Comparison of ENCODE assay signal across 16 cellular contexts in the genomic region with DNA sequence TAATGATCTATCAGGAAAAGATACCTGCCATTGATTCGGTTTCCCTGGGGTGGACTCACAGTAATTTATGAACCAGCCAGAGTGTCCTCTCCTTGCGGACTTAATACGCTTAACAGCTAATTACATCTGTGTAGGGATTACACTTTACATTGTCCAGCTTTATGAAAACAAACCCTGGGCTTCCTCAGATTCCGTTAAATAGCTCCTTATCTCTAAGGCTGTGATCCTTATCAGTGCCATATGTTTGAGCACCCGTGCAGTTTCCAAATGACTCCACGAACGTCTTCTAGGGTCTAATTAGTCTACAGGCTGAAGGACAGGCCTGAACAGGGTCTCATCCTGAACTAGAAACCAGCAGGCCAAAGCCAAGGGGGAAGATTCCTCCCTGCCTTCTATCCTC. TPM values are rescaled to one million over a fixed set of nuclear protein-coding genes. Genes with fewer than 3 reads are reported as not detected.
"Had no signal": no experiment of that assay in that cellular context is flagged by ENCODE, and none has a peak within 500 bp of the region (broad histone marks: within the 10 kb centered on the region; RNA-seq: fewer than 3 reads in every experiment).

No MANE protein-coding gene starts in this region.

- H3K4me3 ChIP-seq: ascending aorta, cardiac muscle cell had no signal

- ATAC-seq: activated CD8-positive, alpha-beta memory T cell treated with anti-CD3 and anti-CD28 coated beads, Interleukin-2, amount 10 ng/mL, durations not matched to agents 7 days and 5 days; activated naive CD8-positive, alpha-beta T cell treated with anti-CD3 and anti-CD28 coated beads, Interleukin-2, amount 50 U/mL, for 24 hours had no signal

- DNase-seq: activated CD4-positive, alpha-beta memory T cell treated with anti-CD3 and anti-CD28 coated beads for 36 hours; activated CD8-positive, alpha-beta memory T cell treated with anti-CD3 and anti-CD28 coated beads, Interleukin-2, amount 10 ng/mL, durations not matched to agents 7 days and 5 days; activated naive CD4-positive, alpha-beta T cell treated with anti-CD3 and anti-CD28 coated beads for 36 hours; activated naive CD8-positive, alpha-beta T cell treated with anti-CD3 and anti-CD28 coated beads, Interleukin-2, amount 50 U/mL, for 24 hours; activated T-cell treated with anti-CD3 and anti-CD28 coated beads, Interleukin-2, amount 50 U/mL, for 1 hour; stimulated activated CD4-positive, alpha-beta T cell treated with anti-CD3 and anti-CD28 coated beads, Interleukin-15, amount 100 ng/mL, for 24 hours; stimulated activated CD4-positive, alpha-beta T cell treated with anti-CD3 and anti-CD28 coated beads, Interleukin-4, amount 100 ng/mL, for 24 hours; stimulated activated naive CD4-positive, alpha-beta T cell; substantia nigra; T-helper 1 cell; T1000 had no signal

- H3K36me3 ChIP-seq: ascending aorta, cardiac muscle cell had no signal

- FAIRE-seq: colon, endometrium had no signal

- H3K27me3 ChIP-seq: ascending aorta, cardiac muscle cell had no signal

- H3K9me3 ChIP-seq: ascending aorta had no signal

- H3K4me1 ChIP-seq: ascending aorta had no signal

- H3K27ac ChIP-seq: ascending aorta, cardiac muscle cell had no signal

RNA-seq across cellular contexts. Expression of a gene that starts 56.9 kb away (rescaled TPM):
- total RNA-seq: activated CD4-positive, alpha-beta memory T cell treated with anti-CD3 and anti-CD28 coated beads for 36 hours; activated CD8-positive, alpha-beta memory T cell treated with anti-CD3 and anti-CD28 coated beads, Interleukin-2, amount 10 ng/mL, durations not matched to agents 7 days and 5 days; activated naive CD4-positive, alpha-beta T cell treated with anti-CD3 and anti-CD28 coated beads for 36 hours; activated T-helper 2 cell treated with anti-CD3 and anti-CD28 coated beads, Interferon-gamma antibody, Interleukin-2, Interleukin-4, amounts not matched to agents 10 μg/mL and 5 μg/mL and 100 μg/mL, durations not matched to agents 14 hours and 24 hours and 36 hours had no signal
